In genomic region chr12:52434760-52435530, GRCh38 we compare ENCODE assay signal across 17 cellular contexts. TPM values are rescaled to one million over a fixed set of nuclear protein-coding genes. Genes with fewer than 3 reads are reported as not detected.
DNase-seq lines count a peak whose midpoint lies in the region; ATAC-seq, FAIRE-seq and TF ChIP-seq lines count a peak whose summit lies in the region.
"Had no signal": no experiment of that assay in that cellular context is flagged by ENCODE, and none has a peak within 500 bp of the region (broad histone marks: within the 10 kb centered on the region; RNA-seq: fewer than 3 reads in every experiment).

No MANE protein-coding gene starts in this region.

- H3K36me3 ChIP-seq in HepG2 (replicated peaks in 1 of 2; ENCODE audit: control insufficient read depth in 1 of 2, insufficient read depth in 2 of 2, low read length in 2 of 2) = no peaks in the 10 kb centered on the region
- no peaks in the 10 kb centered on the region for H3K36me3 ChIP-seq in right lobe of liver
- no peaks in the 10 kb centered on the region for H3K36me3 ChIP-seq in esophagus squamous epithelium
- H3K36me3 ChIP-seq: BLaER1, neural progenitor cell, SJCRH30 had no signal

- H3K79me2 ChIP-seq in HepG2 (ENCODE audit: insufficient read depth, low read length) = no peaks in the 10 kb centered on the region

- H3K9ac ChIP-seq in HepG2 (ENCODE audit: insufficient read depth, low read depth, low read length) = no peak overlapping the region
- H3K9ac ChIP-seq: BLaER1, neural progenitor cell had no signal

- TF ChIP-seq POLR2A in HepG2 (IDR thresholded peaks at IDR 0.05; ENCODE audit: insufficient read depth in 1 of 2, low read depth in 2 of 2, low read length in 2 of 2) = no peak
- no peak for TF ChIP-seq POLR2A in right lobe of liver (IDR thresholded peaks at IDR 0.05)
- TF ChIP-seq POLR2A in esophagus squamous epithelium (IDR thresholded peaks at IDR 0.05) = no peak

- no peak for TF ChIP-seq RAD21 in HepG2 (CRISPR knock-in tag; IDR thresholded peaks at IDR 0.05)

- H2AFZ ChIP-seq in HepG2 (ENCODE audit: low read length) = no peak overlapping the region
- H2AFZ ChIP-seq: neural progenitor cell had no signal

- H3K27ac ChIP-seq in HepG2 (ENCODE audit: extremely low read length, insufficient read depth, low read length) (no peak overlapping the region), right lobe of liver (no peak overlapping the region), esophagus squamous epithelium (peak overlapping the region in 3 of 4 donors; percentile 49 to 61 (median 57))
- H3K27ac ChIP-seq: 22Rv1, BLaER1, neural progenitor cell, SJCRH30 had no signal

- H3K9me3 ChIP-seq in HepG2 (ENCODE audit: low read length) = no peaks in the 10 kb centered on the region
- no peaks in the 10 kb centered on the region for H3K9me3 ChIP-seq in right lobe of liver
- H3K9me3 ChIP-seq in esophagus squamous epithelium = no peaks in the 10 kb centered on the region
- H3K9me3 ChIP-seq: BLaER1, SJCRH30 had no signal

- H3K4me2 ChIP-seq in HepG2 (ENCODE audit: low read depth, low read length) = no peak overlapping the region
- H3K4me2 ChIP-seq: BLaER1, neural progenitor cell had no signal

- CTCF ChIA-PET in HepG2 (lab: Yijun Ruan, JAX; ENCODE audit: low intra/inter-chr PET ratio, low total read pairs) = no interaction called here

- H3K27me3 ChIP-seq in HepG2 (ENCODE audit: control insufficient read depth in 1 of 2, insufficient read depth in 2 of 2, low read length in 2 of 2) = peaks cover 5 to 7% of the 10 kb centered on the region in 2 experiments; a peak in 3 of 5 replicates
- H3K27me3 ChIP-seq in right lobe of liver = no peaks in the 10 kb centered on the region
- peaks cover 0 to 31% (median 0%) of the 10 kb centered on the region in 4 donors for H3K27me3 ChIP-seq in esophagus squamous epithelium
- H3K27me3 ChIP-seq: BLaER1, neural progenitor cell had no signal

- intact Hi-C loops in HepG2 (cut with micrococcal nuclease; ENCODE audit: unreplicated experiment) (no loop called here), right lobe of liver (cut with DNase I) (no loop called here), esophagus squamous epithelium (cut with DNase I) (no loop called here)

- TF ChIP-seq EP300 in HepG2 (IDR thresholded peaks at IDR 0.05; ENCODE audit: low read depth in 2 of 2, low read length in 2 of 2) (no peak), HepG2 (CRISPR knock-in tag; IDR thresholded peaks at IDR 0.05; ENCODE audit: borderline replicate concordance) (no peak)

- in situ Hi-C loops in HepG2 (cut with HindIII; ENCODE audit: extremely low pct_ligation_motif_present, low pct_unique_long_range_greater_than_20kb) = no loop called here

- POLR2A ChIA-PET in HepG2 (lab: Yijun Ruan, JAX) = no interaction called here

- BruUV-seq in HepG2 (replicated peaks; lab: Mats Ljungman, UMichigan) = no TSS peak

- DNase-seq in HepG2 (ENCODE audit: low spot score) = no peak
- no peak for DNase-seq in right lobe of liver
- no peak for DNase-seq in esophagus squamous epithelium (lab: John Stamatoyannopoulos, UW)
- DNase-seq in LoVo (ENCODE audit: low spot score) = no peak
- DNase-seq in anterior cingulate cortex (lab: John Stamatoyannopoulos, UW) = no peak
- DNase-seq: amniotic stem cell, cerebellar nuclear complex, hippocampal formation, SJCRH30 had no signal

- H3K4me3 ChIP-seq in HepG2 (replicated peaks in 1 of 3; ENCODE audit: insufficient read depth in 1 of 3, low read depth in 2 of 3, low read length in 3 of 3) = no peak overlapping the region
- H3K4me3 ChIP-seq in right lobe of liver = no peak overlapping the region
- H3K4me3 ChIP-seq in esophagus squamous epithelium = no peak overlapping the region
- H3K4me3 ChIP-seq: BLaER1, neural progenitor cell, SJCRH30 had no signal

- 72% methylated on average over 6 of the region's 6 CpGs for WGBS in HepG2 (ENCODE audit: low lambda C conversion rate)
- 87% methylated on average over 6 of the region's 6 CpGs for WGBS in right lobe of liver (ENCODE audit: insufficient coverage, low coverage, low lambda C conversion rate, missing lambda C conversion rate)
- 72 to 76% methylated on average over 6 of the region's 6 CpGs for WGBS in esophagus squamous epithelium, 2 donors

- ATAC-seq in HepG2 (no peak), right lobe of liver (no peak), HG02852 (IDR thresholded peaks at IDR 0.05; ENCODE audit: unreplicated experiment) (no peak)
- ATAC-seq: stimulated activated effector memory CD8-positive, alpha-beta T cell treated with anti-CD3 and anti-CD28 coated beads, Interleukin-12 subunit alpha, Interleukin-12 subunit beta, amount 100 ng/mL, for 72 hours had no signal

- TF ChIP-seq CTCF in HepG2 (CRISPR knock-in tag; IDR thresholded peaks at IDR 0.05) (no peak), right lobe of liver (IDR thresholded peaks at IDR 0.05) (no peak), esophagus squamous epithelium (IDR thresholded peaks at IDR 0.05) (no peak)

- H4K20me1 ChIP-seq in HepG2 (ENCODE audit: insufficient read depth, low read length) = no peaks in the 10 kb centered on the region
- H4K20me1 ChIP-seq: BLaER1 had no signal

- FAIRE-seq in HepG2 (lab: Jason Lieb, UNC) = no peak

- H3K4me1 ChIP-seq in HepG2 (ENCODE audit: insufficient read depth, low read length) = no peaks in the 10 kb centered on the region; the same call in 1 of the 2 replicates
- H3K4me1 ChIP-seq in right lobe of liver = no peaks in the 10 kb centered on the region
- peaks cover 20 to 50% (median 34%) of the 10 kb centered on the region in 3 donors for H3K4me1 ChIP-seq in esophagus squamous epithelium
- H3K4me1 ChIP-seq: BLaER1, neural progenitor cell, SJCRH30 had no signal

RNA-seq across cellular contexts. Expression of gene KRT75, which starts 0.8 kb away (rescaled TPM):
- total RNA-seq in HepG2 (2016; rRNA removed; fragmentation: Illumina TruSeq; extraction: Trizol) (not detected in 2 replicates), right lobe of liver (not detected), esophagus squamous epithelium (under 1 TPM in 1 of 4 donors, not detected in 3; 0.44 TPM)
- total RNA-seq in HepG2 (2016; cell fraction: cytosol; rRNA removed; fragmentation: Illumina TruSeq; extraction: Trizol; ENCODE audit: low read depth) = not detected in 2 replicates
- total RNA-seq in HepG2 (2016; cell fraction: insoluble cytoplasmic fraction; rRNA removed; fragmentation: Illumina TruSeq; extraction: Trizol) = not detected in 2 replicates
- total RNA-seq in HepG2 (2016; cell fraction: membrane; rRNA removed; fragmentation: Illumina TruSeq; extraction: Trizol) = not detected in 2 replicates
- not detected in 2 replicates for total RNA-seq in HepG2 (2016; cell fraction: nucleus; rRNA removed; fragmentation: Illumina TruSeq; extraction: Trizol)
- not detected in 2 replicates for polyA plus RNA-seq in HepG2 (2011; rRNA removed)
- not detected in 2 replicates for polyA plus RNA-seq in HepG2 (2011; cell fraction: cytosol; rRNA removed)
- polyA plus RNA-seq in HepG2 (2011; cell fraction: nucleus; rRNA removed) = not detected in 2 replicates
- polyA plus RNA-seq in HepG2 (2012) = not detected in 2 replicates
- polyA plus RNA-seq in HepG2 (2016; cell fraction: cytosol; fragmentation: Illumina TruSeq; extraction: Trizol; ENCODE audit: low read depth) = not detected in 2 replicates
- polyA plus RNA-seq in HepG2 (2016; cell fraction: insoluble cytoplasmic fraction; fragmentation: Illumina TruSeq; extraction: Trizol; ENCODE audit: low read depth) = not detected in 2 replicates
- polyA plus RNA-seq in HepG2 (2016; cell fraction: membrane; fragmentation: Illumina TruSeq; extraction: Trizol; ENCODE audit: low read depth) = not detected in 2 replicates
- polyA plus RNA-seq in HepG2 (2016; cell fraction: nucleus; fragmentation: Illumina TruSeq; extraction: Trizol; ENCODE audit: insufficient read depth, low read depth) = not detected in 2 replicates
- not detected in 2 replicates for polyA minus RNA-seq in HepG2 (2011; rRNA and poly(A)+ RNA removed; ENCODE audit: low replicate concordance)
- polyA minus RNA-seq in HepG2 (2011; cell fraction: cytosol; rRNA and poly(A)+ RNA removed) = not detected in 2 replicates
- polyA minus RNA-seq in HepG2 (2011; cell fraction: nucleus; rRNA and poly(A)+ RNA removed) = not detected in 2 replicates
- total RNA-seq: fibroblast of villous mesenchyme, kidney epithelial cell, NCI-H460, SJCRH30 had no signal

RNA-seq across cellular contexts. Expression of gene KRT6B, which starts 17.0 kb away (rescaled TPM):
- not detected in 2 replicates for total RNA-seq in HepG2 (2016; rRNA removed; fragmentation: Illumina TruSeq; extraction: Trizol)
- total RNA-seq in HepG2 (2016; cell fraction: cytosol; rRNA removed; fragmentation: Illumina TruSeq; extraction: Trizol; ENCODE audit: low read depth) = not detected in 2 replicates
- not detected in 2 replicates for total RNA-seq in HepG2 (2016; cell fraction: insoluble cytoplasmic fraction; rRNA removed; fragmentation: Illumina TruSeq; extraction: Trizol)
- total RNA-seq in HepG2 (2016; cell fraction: membrane; rRNA removed; fragmentation: Illumina TruSeq; extraction: Trizol) = not detected in 2 replicates
- total RNA-seq in HepG2 (2016; cell fraction: nucleus; rRNA removed; fragmentation: Illumina TruSeq; extraction: Trizol) = not detected in 2 replicates
- polyA plus RNA-seq in HepG2 (2011; rRNA removed) = 0.07 TPM in 1 of 2 replicates, not detected in the other
- not detected in 2 replicates for polyA plus RNA-seq in HepG2 (2011; cell fraction: cytosol; rRNA removed)
- polyA plus RNA-seq in HepG2 (2011; cell fraction: nucleus; rRNA removed) = not detected in 2 replicates
- polyA plus RNA-seq in HepG2 (2012) = not detected in 2 replicates
- polyA plus RNA-seq in HepG2 (2016; cell fraction: cytosol; fragmentation: Illumina TruSeq; extraction: Trizol; ENCODE audit: low read depth) = not detected in 2 replicates
- polyA plus RNA-seq in HepG2 (2016; cell fraction: insoluble cytoplasmic fraction; fragmentation: Illumina TruSeq; extraction: Trizol; ENCODE audit: low read depth) = not detected in 2 replicates
- polyA plus RNA-seq in HepG2 (2016; cell fraction: membrane; fragmentation: Illumina TruSeq; extraction: Trizol; ENCODE audit: low read depth) = not detected in 2 replicates
- not detected in 2 replicates for polyA plus RNA-seq in HepG2 (2016; cell fraction: nucleus; fragmentation: Illumina TruSeq; extraction: Trizol; ENCODE audit: insufficient read depth, low read depth)
- polyA minus RNA-seq in HepG2 (2011; rRNA and poly(A)+ RNA removed; ENCODE audit: low replicate concordance) = 2.5 TPM in 1 of 2 replicates, not detected in the other
- polyA minus RNA-seq in HepG2 (2011; cell fraction: cytosol; rRNA and poly(A)+ RNA removed) = not detected in 2 replicates
- not detected in 2 replicates for polyA minus RNA-seq in HepG2 (2011; cell fraction: nucleus; rRNA and poly(A)+ RNA removed)
- under 1 TPM in 1 of 6 experiments, not detected in 5; 0.13 TPM for total RNA-seq in right lobe of liver
- total RNA-seq in esophagus squamous epithelium = 1,000 to 10,000 TPM in 3 of 4 donors, 100 to 1,000 TPM in 1; 308 to 3,585 (median 1,609) TPM
- total RNA-seq: fibroblast of villous mesenchyme, kidney epithelial cell, NCI-H460, SJCRH30 had no signal

RNA-seq across cellular contexts. Expression of gene KRT82, which starts 28.8 kb away (rescaled TPM):
- total RNA-seq in HepG2 (2016; rRNA removed; fragmentation: Illumina TruSeq; extraction: Trizol) = not detected in 2 replicates
- not detected in 2 replicates for total RNA-seq in HepG2 (2016; cell fraction: cytosol; rRNA removed; fragmentation: Illumina TruSeq; extraction: Trizol; ENCODE audit: low read depth)
- not detected in 2 replicates for total RNA-seq in HepG2 (2016; cell fraction: insoluble cytoplasmic fraction; rRNA removed; fragmentation: Illumina TruSeq; extraction: Trizol)
- not detected in 2 replicates for total RNA-seq in HepG2 (2016; cell fraction: membrane; rRNA removed; fragmentation: Illumina TruSeq; extraction: Trizol)
- not detected in 2 replicates for total RNA-seq in HepG2 (2016; cell fraction: nucleus; rRNA removed; fragmentation: Illumina TruSeq; extraction: Trizol)
- polyA plus RNA-seq in HepG2 (2011; rRNA removed) = not detected in 2 replicates
- not detected in 2 replicates for polyA plus RNA-seq in HepG2 (2011; cell fraction: cytosol; rRNA removed)
- polyA plus RNA-seq in HepG2 (2011; cell fraction: nucleus; rRNA removed) = not detected in 2 replicates
- not detected in 2 replicates for polyA plus RNA-seq in HepG2 (2012)
- not detected in 2 replicates for polyA plus RNA-seq in HepG2 (2016; cell fraction: cytosol; fragmentation: Illumina TruSeq; extraction: Trizol; ENCODE audit: low read depth)
- not detected in 2 replicates for polyA plus RNA-seq in HepG2 (2016; cell fraction: insoluble cytoplasmic fraction; fragmentation: Illumina TruSeq; extraction: Trizol; ENCODE audit: low read depth)
- not detected in 2 replicates for polyA plus RNA-seq in HepG2 (2016; cell fraction: membrane; fragmentation: Illumina TruSeq; extraction: Trizol; ENCODE audit: low read depth)
- polyA plus RNA-seq in HepG2 (2016; cell fraction: nucleus; fragmentation: Illumina TruSeq; extraction: Trizol; ENCODE audit: insufficient read depth, low read depth) = not detected in 2 replicates
- polyA minus RNA-seq in HepG2 (2011; rRNA and poly(A)+ RNA removed; ENCODE audit: low replicate concordance) = not detected in 2 replicates
- polyA minus RNA-seq in HepG2 (2011; cell fraction: cytosol; rRNA and poly(A)+ RNA removed) = not detected in 2 replicates
- not detected in 2 replicates for polyA minus RNA-seq in HepG2 (2011; cell fraction: nucleus; rRNA and poly(A)+ RNA removed)
- total RNA-seq in right lobe of liver = not detected
- not detected for total RNA-seq in esophagus squamous epithelium
- total RNA-seq: fibroblast of villous mesenchyme, kidney epithelial cell, NCI-H460, SJCRH30 had no signal

RNA-seq across cellular contexts. Expression of gene KRT6C, which starts 38.7 kb away (rescaled TPM):
- total RNA-seq in HepG2 (2016; rRNA removed; fragmentation: Illumina TruSeq; extraction: Trizol) (not detected in 2 replicates), right lobe of liver (under 1 TPM in 1 of 6 experiments, not detected in 5; 0.15 TPM), esophagus squamous epithelium (1,000 to 10,000 TPM in 3 of 4 donors, 10 to 100 TPM in 1; 99.0 to 3,532 (median 1,742) TPM)
- total RNA-seq in HepG2 (2016; cell fraction: cytosol; rRNA removed; fragmentation: Illumina TruSeq; extraction: Trizol; ENCODE audit: low read depth) = not detected in 2 replicates
- total RNA-seq in HepG2 (2016; cell fraction: insoluble cytoplasmic fraction; rRNA removed; fragmentation: Illumina TruSeq; extraction: Trizol) = not detected in 2 replicates
- not detected in 2 replicates for total RNA-seq in HepG2 (2016; cell fraction: membrane; rRNA removed; fragmentation: Illumina TruSeq; extraction: Trizol)
- not detected in 2 replicates for total RNA-seq in HepG2 (2016; cell fraction: nucleus; rRNA removed; fragmentation: Illumina TruSeq; extraction: Trizol)
- polyA plus RNA-seq in HepG2 (2011; rRNA removed) = 0.03 TPM in 1 of 2 replicates, not detected in the other
- polyA plus RNA-seq in HepG2 (2011; cell fraction: cytosol; rRNA removed) = not detected in 2 replicates
- polyA plus RNA-seq in HepG2 (2011; cell fraction: nucleus; rRNA removed) = not detected in 2 replicates
- not detected in 2 replicates for polyA plus RNA-seq in HepG2 (2012)
- 0.06 and 0.12 TPM in 2 replicates for polyA plus RNA-seq in HepG2 (2016; cell fraction: cytosol; fragmentation: Illumina TruSeq; extraction: Trizol; ENCODE audit: low read depth)
- 0.10 TPM in 1 of 2 replicates, not detected in the other for polyA plus RNA-seq in HepG2 (2016; cell fraction: insoluble cytoplasmic fraction; fragmentation: Illumina TruSeq; extraction: Trizol; ENCODE audit: low read depth)
- 0.15 TPM in 1 of 2 replicates, not detected in the other for polyA plus RNA-seq in HepG2 (2016; cell fraction: membrane; fragmentation: Illumina TruSeq; extraction: Trizol; ENCODE audit: low read depth)
- 0.20 TPM in 1 of 2 replicates, not detected in the other for polyA plus RNA-seq in HepG2 (2016; cell fraction: nucleus; fragmentation: Illumina TruSeq; extraction: Trizol; ENCODE audit: insufficient read depth, low read depth)
- 0.40 TPM in 1 of 2 replicates, not detected in the other for polyA minus RNA-seq in HepG2 (2011; rRNA and poly(A)+ RNA removed; ENCODE audit: low replicate concordance)
- polyA minus RNA-seq in HepG2 (2011; cell fraction: cytosol; rRNA and poly(A)+ RNA removed) = not detected in 2 replicates
- polyA minus RNA-seq in HepG2 (2011; cell fraction: nucleus; rRNA and poly(A)+ RNA removed) = not detected in 2 replicates
- total RNA-seq: fibroblast of villous mesenchyme, kidney epithelial cell, NCI-H460, SJCRH30 had no signal

RNA-seq across cellular contexts. Expression of gene KRT84, which starts 49.5 kb away (rescaled TPM):
- not detected in 2 replicates for total RNA-seq in HepG2 (2016; rRNA removed; fragmentation: Illumina TruSeq; extraction: Trizol)
- total RNA-seq in HepG2 (2016; cell fraction: cytosol; rRNA removed; fragmentation: Illumina TruSeq; extraction: Trizol; ENCODE audit: low read depth) = not detected in 2 replicates
- not detected in 2 replicates for total RNA-seq in HepG2 (2016; cell fraction: insoluble cytoplasmic fraction; rRNA removed; fragmentation: Illumina TruSeq; extraction: Trizol)
- total RNA-seq in HepG2 (2016; cell fraction: membrane; rRNA removed; fragmentation: Illumina TruSeq; extraction: Trizol) = not detected in 2 replicates
- not detected in 2 replicates for total RNA-seq in HepG2 (2016; cell fraction: nucleus; rRNA removed; fragmentation: Illumina TruSeq; extraction: Trizol)
- not detected in 2 replicates for polyA plus RNA-seq in HepG2 (2011; rRNA removed)
- polyA plus RNA-seq in HepG2 (2011; cell fraction: cytosol; rRNA removed) = not detected in 2 replicates
- not detected in 2 replicates for polyA plus RNA-seq in HepG2 (2011; cell fraction: nucleus; rRNA removed)
- not detected in 2 replicates for polyA plus RNA-seq in HepG2 (2012)
- not detected in 2 replicates for polyA plus RNA-seq in HepG2 (2016; cell fraction: cytosol; fragmentation: Illumina TruSeq; extraction: Trizol; ENCODE audit: low read depth)
- not detected in 2 replicates for polyA plus RNA-seq in HepG2 (2016; cell fraction: insoluble cytoplasmic fraction; fragmentation: Illumina TruSeq; extraction: Trizol; ENCODE audit: low read depth)
- not detected in 2 replicates for polyA plus RNA-seq in HepG2 (2016; cell fraction: membrane; fragmentation: Illumina TruSeq; extraction: Trizol; ENCODE audit: low read depth)
- polyA plus RNA-seq in HepG2 (2016; cell fraction: nucleus; fragmentation: Illumina TruSeq; extraction: Trizol; ENCODE audit: insufficient read depth, low read depth) = not detected in 2 replicates
- not detected in 2 replicates for polyA minus RNA-seq in HepG2 (2011; rRNA and poly(A)+ RNA removed; ENCODE audit: low replicate concordance)
- polyA minus RNA-seq in HepG2 (2011; cell fraction: cytosol; rRNA and poly(A)+ RNA removed) = not detected in 2 replicates
- not detected in 2 replicates for polyA minus RNA-seq in HepG2 (2011; cell fraction: nucleus; rRNA and poly(A)+ RNA removed)
- not detected for total RNA-seq in right lobe of liver
- total RNA-seq in esophagus squamous epithelium = under 1 TPM in 1 of 4 donors, not detected in 3; 0.30 TPM
- total RNA-seq: fibroblast of villous mesenchyme, kidney epithelial cell, NCI-H460, SJCRH30 had no signal

Comparison
In these comparisons a context has a peak if more than half of its experiments do, and no peak if none do; other contexts are left out.
1. H3K27ac ChIP-seq: peak in esophagus squamous epithelium (3 of 4); none in HepG2 (single experiment) and right lobe of liver (0 of 3).
2. RNA of gene KRT6B, which starts 17.0 kb away (total RNA-seq): 308 to 3,585 TPM in esophagus squamous epithelium; not detected in HepG2 and 0.13 TPM in right lobe of liver; every median in the first group is over 100 times any median in the second.